Comparison of ENCODE assay signal across 8 cellular contexts in genomic region chr21:46457801-46458314, GRCh38. TPM values are rescaled to one million over a fixed set of nuclear protein-coding genes. Genes with fewer than 3 reads are reported as not detected.
DNase-seq lines count a peak whose midpoint lies in the region; ATAC-seq, FAIRE-seq and TF ChIP-seq lines count a peak whose summit lies in the region.

No MANE protein-coding gene starts in this region.

- H3K36me3 ChIP-seq in Panc1 (ENCODE audit: control insufficient read depth, insufficient read depth, low read length) (peaks cover 6% of the 10 kb centered on the region; the same call in 1 of the 2 replicates), K562 (ENCODE audit: control insufficient read depth, insufficient read depth, low read length) (peaks cover 45% of the 10 kb centered on the region), skeletal muscle tissue (ENCODE audit: control insufficient read depth in 3 of 3, insufficient read depth in 3 of 3, low read length in 3 of 3) (peaks cover 0 to 5% (median 0%) of the 10 kb centered on the region in 3 donors)

- peaks cover 80% of the 10 kb centered on the region for H3K79me2 ChIP-seq in K562 (ENCODE audit: control insufficient read depth, insufficient read depth, low read length)

- H3K9me3 ChIP-seq in Panc1 (ENCODE audit: control insufficient read depth, insufficient read depth, low read depth, low read length), result no peaks in the 10 kb centered on the region
- no peaks in the 10 kb centered on the region for H3K9me3 ChIP-seq in K562 (replicated peaks; ENCODE audit: control insufficient read depth, insufficient read depth, low read depth, low read length)
- no peaks in the 10 kb centered on the region for H3K9me3 ChIP-seq in skeletal muscle tissue (ENCODE audit: control insufficient read depth in 3 of 3, low read length in 3 of 3)

- H4K20me1 ChIP-seq in K562 (replicated peaks; ENCODE audit: control insufficient read depth, insufficient read depth, low read length), result no peaks in the 10 kb centered on the region

- DNase-seq in AML-193 (lab: John Stamatoyannopoulos, UW) (peak; percentile 50 to 57), Panc1 (ENCODE audit: low read depth, low spot score) (no peak), K562 (ENCODE audit: extremely low read depth in 1 of 4, low spot score in 3 of 4) (peak in 3 of 4 experiments; percentile 69 to 81 (median 78)), iPS-NIHi11 (ENCODE audit: low spot score) (peak; percentile 49), DMS79 treated with DMSO at 0.1 percent for 48 hours (lab: John Stamatoyannopoulos, UW) (no peak)

- WGBS in K562 (ENCODE audit: insufficient coverage, low coverage, missing lambda C conversion rate), result under 1% methylated on average over 30 of the region's 30 CpGs

- H3K27ac ChIP-seq in Panc1 (ENCODE audit: low read length) (peak overlapping the region; percentile 90), K562 (ENCODE audit: extremely low read depth, low read depth, low read length) (peak overlapping the region; percentile 97), skeletal muscle tissue (ENCODE audit: low read depth, low read length) (peak overlapping the region; percentile 97)

- H3K9ac ChIP-seq in K562 (ENCODE audit: insufficient read depth in 1 of 2, low read depth in 2 of 2, low read length in 2 of 2) (peak overlapping the region; percentile 95 to 100), skeletal muscle tissue (ENCODE audit: low read depth in 1 of 3, low read length in 3 of 3) (peak overlapping the region; percentile 95 to 97 (median 96))

- peak overlapping the region; percentile 99 for H3K4me2 ChIP-seq in K562 (ENCODE audit: insufficient read depth, low read length)

- in situ Hi-C loops in Panc1 (cut with HindIII; ENCODE audit: low pct_unique_long_range_greater_than_20kb, low sequenced_read_pairs), result no loop called here
- in situ Hi-C loops in K562 (cut with MboI), result no loop called here

- TF ChIP-seq POLR2A in K562 (conservative IDR thresholded peaks at IDR 0.05), result no peak

- CTCF ChIA-PET in Panc1 (lab: Charles Lee), result no interaction called here
- CTCF ChIA-PET in K562 (lab: Yijun Ruan, JAX; ENCODE audit: low intra/inter-chr PET ratio), result interaction anchor here (0.7 kb wide), 1 partner anchor 79 kb away, joined by 3 read pairs; no protein-coding TSS in a partner anchor

- TF ChIP-seq RAD21 in K562 (CRISPR knock-in tag; conservative IDR thresholded peaks at IDR 0.05 in 1 of 2, IDR thresholded peaks at IDR 0.05 in 1 of 2), result no peak

- no TSS peak for BruUV-seq in Panc1 (replicated peaks; lab: Mats Ljungman, UMichigan)
- BruUV-seq in K562 (replicated peaks; lab: Mats Ljungman, UMichigan), result no TSS peak

- no peak for TF ChIP-seq EP300 in K562 (IDR thresholded peaks at IDR 0.05; ENCODE audit: low read length)

- H3K4me1 ChIP-seq in Panc1 (ENCODE audit: control insufficient read depth, insufficient read depth, low read length) (peaks cover 3% of the 10 kb centered on the region; the same call in 1 of the 2 replicates), K562 (replicated peaks in 1 of 2; ENCODE audit: control insufficient read depth in 2 of 2, insufficient read depth in 2 of 2, low read length in 2 of 2) (peaks cover 28 to 30% of the 10 kb centered on the region in 2 experiments), skeletal muscle tissue (ENCODE audit: control insufficient read depth in 3 of 3, insufficient read depth in 3 of 3, low read length in 3 of 3) (peaks cover 52 to 60% (median 56%) of the 10 kb centered on the region in 3 donors)

- FAIRE-seq in K562 (lab: Jason Lieb, UNC), result peak; percentile 40

- H3K4me3 ChIP-seq in Panc1 (ENCODE audit: low read depth in 2 of 2, low read length in 2 of 2) (peak overlapping the region; percentile 89 to 91), K562 (peak overlapping the region; percentile 69), skeletal muscle tissue (ENCODE audit: low read length in 3 of 3) (peak overlapping the region; percentile 82 to 93 (median 87))

- TF ChIP-seq CTCF in Panc1 (IDR thresholded peaks at IDR 0.05), result no peak
- TF ChIP-seq CTCF in K562 (IDR thresholded peaks at IDR 0.05 in 2 of 3, conservative IDR thresholded peaks at IDR 0.05 in 1 of 3; ENCODE audit: insufficient read depth in 2 of 3, low read depth in 1 of 3, low read length in 3 of 3), result no peak

- POLR2A ChIA-PET in Panc1 (lab: Charles Lee) (no interaction called here), K562 (lab: Yijun Ruan, JAX) (interaction anchor here (0.5 to 3.7 kb wide), 10 partner anchors 8 to 315 kb away, joined by 3 to 47 read pairs (median 4); no protein-coding TSS in a partner anchor)

- H2AFZ ChIP-seq in K562 (ENCODE audit: low read depth, low read length), result peak overlapping the region; percentile 89

- intact Hi-C loops in Panc1 (cut with micrococcal nuclease; ENCODE audit: unreplicated experiment) (no loop called here), K562 (cut with micrococcal nuclease) (loop anchor here (1.0 to 10.0 kb wide), 4 partner anchors 61 to 233 kb away; partner anchors contain the start of genes LSS, MCM3AP and YBEY)

- H3K9me1 ChIP-seq in K562 (ENCODE audit: control insufficient read depth, insufficient read depth, low read length), result no peaks in the 10 kb centered on the region

- ATAC-seq in GM18861 (IDR thresholded peaks at IDR 0.05; ENCODE audit: unreplicated experiment) (peak; percentile 15), HG03060 (IDR thresholded peaks at IDR 0.05; ENCODE audit: low read depth, unreplicated experiment) (peak; percentile 18), Panc1 (peak; percentile 12), K562 (peak; percentile 53)

- H3K27me3 ChIP-seq in Panc1 (ENCODE audit: control insufficient read depth, insufficient read depth, low read length) (no peaks in the 10 kb centered on the region), K562 (ENCODE audit: control insufficient read depth in 2 of 2, insufficient read depth in 2 of 2, low read length in 2 of 2) (no peaks in the 10 kb centered on the region), skeletal muscle tissue (ENCODE audit: control insufficient read depth in 3 of 3, insufficient read depth in 3 of 3, low read length in 3 of 3) (no peaks in the 10 kb centered on the region)

TF ChIP-seq in K562, 482 proteins besides CTCF, POLR2A, EP300 and RAD21 (continues in another document):
- TF ChIP-seq ZNF431 (CRISPR knock-in tag; IDR thresholded peaks at IDR 0.05) (no peak), ZNF583 (CRISPR knock-in tag; IDR thresholded peaks at IDR 0.05) (peak; percentile 56; the same call in 1 of the 2 replicates), MYNN (IDR thresholded peaks at IDR 0.05) (no peak; the same call in 1 of the 2 replicates), MYNN (CRISPR knock-in tag; IDR thresholded peaks at IDR 0.05) (no peak), ZNF589 (CRISPR knock-in tag; IDR thresholded peaks at IDR 0.05; ENCODE audit: low read depth) (0 out of 2 replicates have a peak, but pooled peaks have one; percentile 13), ZNF79 (CRISPR knock-in tag; IDR thresholded peaks at IDR 0.05; ENCODE audit: low read depth) (no peak)
- TF ChIP-seq, protein P1, sequence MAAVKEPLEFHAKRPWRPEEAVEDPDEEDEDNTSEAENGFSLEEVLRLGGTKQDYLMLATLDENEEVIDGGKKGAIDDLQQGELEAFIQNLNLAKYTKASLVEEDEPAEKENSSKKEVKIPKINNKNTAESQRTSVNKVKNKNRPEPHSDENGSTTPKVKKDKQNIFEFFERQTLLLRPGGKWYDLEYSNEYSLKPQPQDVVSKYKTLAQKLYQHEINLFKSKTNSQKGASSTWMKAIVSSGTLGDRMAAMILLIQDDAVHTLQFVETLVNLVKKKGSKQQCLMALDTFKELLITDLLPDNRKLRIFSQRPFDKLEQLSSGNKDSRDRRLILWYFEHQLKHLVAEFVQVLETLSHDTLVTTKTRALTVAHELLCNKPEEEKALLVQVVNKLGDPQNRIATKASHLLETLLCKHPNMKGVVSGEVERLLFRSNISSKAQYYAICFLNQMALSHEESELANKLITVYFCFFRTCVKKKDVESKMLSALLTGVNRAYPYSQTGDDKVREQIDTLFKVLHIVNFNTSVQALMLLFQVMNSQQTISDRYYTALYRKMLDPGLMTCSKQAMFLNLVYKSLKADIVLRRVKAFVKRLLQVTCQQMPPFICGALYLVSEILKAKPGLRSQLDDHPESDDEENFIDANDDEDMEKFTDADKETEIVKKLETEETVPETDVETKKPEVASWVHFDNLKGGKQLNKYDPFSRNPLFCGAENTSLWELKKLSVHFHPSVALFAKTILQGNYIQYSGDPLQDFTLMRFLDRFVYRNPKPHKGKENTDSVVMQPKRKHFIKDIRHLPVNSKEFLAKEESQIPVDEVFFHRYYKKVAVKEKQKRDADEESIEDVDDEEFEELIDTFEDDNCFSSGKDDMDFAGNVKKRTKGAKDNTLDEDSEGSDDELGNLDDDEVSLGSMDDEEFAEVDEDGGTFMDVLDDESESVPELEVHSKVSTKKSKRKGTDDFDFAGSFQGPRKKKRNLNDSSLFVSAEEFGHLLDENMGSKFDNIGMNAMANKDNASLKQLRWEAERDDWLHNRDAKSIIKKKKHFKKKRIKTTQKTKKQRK (IDR thresholded peaks at IDR 0.05; ENCODE audit: borderline replicate concordance, low read depth, low read length), result no peak

RNA-seq across cellular contexts. Expression of gene DIP2A, which starts 0.8 kb away (rescaled TPM):
- 22.9 TPM for total RNA-seq in Panc1 (2021; ENCODE audit: unreplicated experiment)
- polyA plus RNA-seq in Panc1 (2012; ENCODE audit: insufficient read length), result 13.2 TPM
- total RNA-seq in K562 (2011; cell fraction: chromatin; rRNA removed; ENCODE audit: low replicate concordance), result 344 and 474 TPM in 2 replicates
- total RNA-seq in K562 (2011; cell fraction: nucleolus; rRNA removed), result 211 and 231 TPM in 2 replicates
- total RNA-seq in K562 (2011; cell fraction: nucleoplasm; rRNA removed), result 245 and 258 TPM in 2 replicates
- total RNA-seq in K562 (2014; rRNA removed), result 13.8 and 19.7 TPM in 2 replicates
- total RNA-seq in K562 (2014; rRNA removed; fragmentation: Illumina TruSeq; extraction: Trizol), result 14.9 and 19.1 TPM in 2 replicates
- total RNA-seq in K562 (2015; rRNA removed; fragmentation: Illumina TruSeq; extraction: Trizol), result 19.6 and 20.3 TPM in 2 replicates
- total RNA-seq in K562 (2021), result 31.1 and 32.3 TPM in 2 replicates
- polyA plus RNA-seq in K562 (2011; rRNA removed), result 34.5 and 41.3 TPM in 2 replicates
- polyA plus RNA-seq in K562 (2011; cell fraction: cytosol; rRNA removed), result 22.5 and 24.1 TPM in 2 replicates
- polyA plus RNA-seq in K562 (2011; cell fraction: nucleus; rRNA removed), result 167 and 196 TPM in 2 replicates
- 21.7 and 36.7 TPM in 2 replicates for polyA plus RNA-seq in K562 (2012)
- polyA plus RNA-seq in K562 (2014; fragmentation: Illumina TruSeq; extraction: Trizol), result 21.3 and 23.9 TPM in 2 replicates
- 1 to 10 TPM; 4.3 to 4.6 TPM for polyA plus RNA-seq in K562 (2014; fragmentation: Nextera tagmentation; extraction: Ambion mirVana)
- polyA plus RNA-seq in K562 (2014; rRNA removed), result 30.0 and 31.1 TPM in 2 replicates
- polyA minus RNA-seq in K562 (2011; rRNA and poly(A)+ RNA removed), result 48.3 and 48.8 TPM in 2 replicates
- polyA minus RNA-seq in K562 (2011; cell fraction: cytosol; rRNA and poly(A)+ RNA removed), result 21.6 and 23.7 TPM in 2 replicates
- 89.9 and 113 TPM in 2 replicates for polyA minus RNA-seq in K562 (2011; cell fraction: nucleus; rRNA and poly(A)+ RNA removed)
- 23.5 TPM for total RNA-seq in skeletal muscle tissue

Comparison
In these comparisons a context has a peak if more than half of its experiments do, and no peak if none do; other contexts are left out.
1. DNase-seq: peak in AML-193 (2 of 2), K562 (3 of 4) and iPS-NIHi11 (single experiment); none in Panc1 (single experiment) and DMS79 treated with DMSO at 0.1 percent for 48 hours (single experiment).
2. Peak in every context shown above with its lines, with median percentiles within 50 percentile points of each other: ATAC-seq, H3K27ac ChIP-seq and H3K4me3 ChIP-seq.